1 cellular context compared by ENCODE assay signal in genomic region chr1:201042663-201043461, GRCh38.
TF ChIP-seq lines count a peak whose summit lies in the region.

No MANE protein-coding gene starts in this region.

TF ChIP-seq in H1, 55 proteins besides CTCF, POLR2A, EP300 and RAD21:
- TF ChIP-seq BCL11A (IDR thresholded peaks at IDR 0.05; ENCODE audit: low read depth in 2 of 2, low read length in 2 of 2), result no peak
- TF ChIP-seq YY1 (IDR thresholded peaks at IDR 0.05; ENCODE audit: low read depth, low read length), result 0 out of 2 replicates have a peak, but pooled peaks have one; percentile 24
- no peak for TF ChIP-seq TAF7 (optimal IDR thresholded peaks at IDR 0.05; ENCODE audit: borderline replicate concordance, low read depth, low read length)
- peak; percentile 54 for TF ChIP-seq RFX5 (IDR thresholded peaks at IDR 0.05; ENCODE audit: borderline replicate concordance, low read depth, low read length)
